12 cellular contexts compared by ENCODE assay signal in genomic region chr1:147579532-147580199, GRCh38. TPM values are rescaled to one million over a fixed set of nuclear protein-coding genes. Genes with fewer than 3 reads are reported as not detected.
DNase-seq lines count a peak whose midpoint lies in the region; ATAC-seq and TF ChIP-seq lines count a peak whose summit lies in the region.
"Had no signal": no experiment of that assay in that cellular context is flagged by ENCODE, and none has a peak within 500 bp of the region (broad histone marks: within the 10 kb centered on the region; RNA-seq: fewer than 3 reads in every experiment).

No MANE protein-coding gene starts in this region.

- DNase-seq in Caki2 (ENCODE audit: low read depth) (peak; percentile 97), LoVo (ENCODE audit: low spot score) (peak; percentile 38), choroid plexus epithelial cell (ENCODE audit: low read depth) (peak; percentile 34), nephron progenitor cell (peak; percentile 7), OCI-M2 (lab: John Stamatoyannopoulos, UW; ENCODE audit: unreplicated experiment) (no peak), cerebellum (ENCODE audit: low spot score) (no peak)
- DNase-seq: dermis blood vessel endothelial cell; left cardiac atrium; stimulated activated CD4-positive, alpha-beta T cell treated with anti-CD3 and anti-CD28 coated beads, Interleukin-15, amount 100 ng/mL, for 24 hours had no signal

- no peak overlapping the region for H3K4me3 ChIP-seq in choroid plexus epithelial cell (ENCODE audit: low read depth, low read length)
- H3K4me3 ChIP-seq: thyroid gland had no signal

- H3K27me3 Mint-ChIP-seq in nephron progenitor cell (ENCODE audit: low read depth, poor library complexity), result no peaks in the 10 kb centered on the region

- H3K36me3 Mint-ChIP-seq in nephron progenitor cell (ENCODE audit: low read depth), result peaks cover 7% of the 10 kb centered on the region

- H3K4me3 Mint-ChIP-seq in nephron progenitor cell, result no peak overlapping the region

- H3K4me1 Mint-ChIP-seq in nephron progenitor cell, result peaks cover 28% of the 10 kb centered on the region

- ATAC-seq in GM18858 (IDR thresholded peaks at IDR 0.05; ENCODE audit: unreplicated experiment), result no peak
- ATAC-seq in HG02840 (IDR thresholded peaks at IDR 0.05; ENCODE audit: low FRiP score, unreplicated experiment), result no peak
- ATAC-seq: left cardiac atrium had no signal

- no peaks in the 10 kb centered on the region for H3K9me3 Mint-ChIP-seq in nephron progenitor cell

- in situ Hi-C loops in Caki2 (cut with HindIII; ENCODE audit: low pct_unique_long_range_greater_than_20kb, low sequenced_read_pairs), result no loop called here

- H3K27ac Mint-ChIP-seq in nephron progenitor cell, result peak overlapping the region; percentile 52

- no peak for TF ChIP-seq CTCF in choroid plexus epithelial cell (conservative IDR thresholded peaks at IDR 0.05; ENCODE audit: low read depth, low read length)
- TF ChIP-seq CTCF in nephron progenitor cell (IDR thresholded peaks at IDR 0.05), result no peak

RNA-seq across cellular contexts. Expression of gene BCL9, which starts 38.4 kb away (rescaled TPM):
- 4.2 and 4.8 TPM in 2 replicates for total RNA-seq in Caki2 (2014; rRNA removed; shearing (Covaris generic); ENCODE audit: low replicate concordance)
- total RNA-seq in cerebellum, result 13.2 TPM

Comparison
In these comparisons a context has a peak if more than half of its experiments do, and no peak if none do; other contexts are left out.
1. DNase-seq: peak in Caki2 (single experiment), LoVo (single experiment), choroid plexus epithelial cell (single experiment) and nephron progenitor cell (single experiment); none in OCI-M2 (single experiment) and cerebellum (single experiment).